In the genomic region with DNA sequence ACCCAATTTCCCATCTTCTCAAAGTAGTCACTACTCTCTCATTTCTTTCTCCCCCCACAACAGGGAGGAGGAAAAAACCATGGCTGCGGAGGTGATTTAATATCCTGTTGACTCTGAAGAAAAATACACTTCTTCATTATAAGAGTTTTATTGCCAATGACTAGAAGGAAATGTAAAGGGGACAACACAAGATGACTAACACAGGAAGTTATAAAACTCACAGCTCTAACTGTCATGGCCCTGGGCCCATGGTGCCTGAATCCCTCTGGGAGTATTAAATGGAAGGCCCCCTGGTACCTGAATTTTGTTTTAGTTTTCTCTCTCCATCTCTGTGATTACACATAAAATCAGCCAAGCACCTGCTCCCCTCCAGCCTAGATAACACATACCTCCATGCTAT, we compare ENCODE assay signal across 26 cellular contexts.
DNase-seq lines count a peak whose midpoint lies in the region; ATAC-seq, FAIRE-seq and TF ChIP-seq lines count a peak whose summit lies in the region.
"Had no signal": no experiment of that assay in that cellular context is flagged by ENCODE, and none has a peak within 500 bp of the region (broad histone marks: within the 10 kb centered on the region; RNA-seq: fewer than 3 reads in every experiment).

No MANE protein-coding gene starts in this region.

- DNase-seq in Daoy (ENCODE audit: low read depth) (peak; percentile 64), LoVo (ENCODE audit: low spot score) (peak; percentile 46), K562 (ENCODE audit: extremely low read depth in 1 of 4, low spot score in 3 of 4) (no peak), nephron progenitor cell (no peak), substantia nigra (lab: John Stamatoyannopoulos, UW) (no peak), trophoblast cell (no peak)
- DNase-seq: activated CD4-positive, alpha-beta T cell treated with anti-CD3 and anti-CD28 coated beads, Interleukin-2, amount 10 ng/mL, durations not matched to agents 24 days and 14 days; activated effector memory CD4-positive, alpha-beta T cell treated with Interleukin-2 at 50 U/mL for 16 hours; adrenal gland; CD4-positive, alpha-beta memory T cell; DMS79 treated with DMSO at 0.1 percent for 48 hours; foreskin melanocyte; kidney glomerular epithelial cell; NCI-H1092 treated with DMSO at 0.1 percent for 48 hours; NCI-H526; SHP77 treated with DMSO at 0.1 percent for 48 hours; testis had no signal

- no peaks in the 10 kb centered on the region for H3K9me1 ChIP-seq in K562 (ENCODE audit: control insufficient read depth, insufficient read depth, low read length)

- H2AK5ac ChIP-seq in trophoblast cell (ENCODE audit: low read length), result no peak overlapping the region

- POLR2A ChIA-PET in K562 (lab: Yijun Ruan, JAX), result no interaction called here

- no peak overlapping the region for H4K8ac ChIP-seq in trophoblast cell (ENCODE audit: low read depth, low read length)

- CTCF ChIA-PET in K562 (lab: Yijun Ruan, JAX; ENCODE audit: low intra/inter-chr PET ratio), result no interaction called here

- TF ChIP-seq EP300 in K562 (IDR thresholded peaks at IDR 0.05; ENCODE audit: low read length), result no peak

- no peak overlapping the region for H3K27ac ChIP-seq in K562 (ENCODE audit: extremely low read depth, low read depth, low read length)
- no peak overlapping the region for H3K27ac ChIP-seq in substantia nigra (ENCODE audit: low read depth, low read length, poor library complexity, severe bottlenecking)
- H3K27ac ChIP-seq in trophoblast cell (ENCODE audit: low read depth, low read length), result no peak overlapping the region
- H3K27ac ChIP-seq: adrenal gland, HL-60, neutrophil, testis had no signal

- no peaks in the 10 kb centered on the region for H4K20me1 ChIP-seq in K562 (replicated peaks; ENCODE audit: control insufficient read depth, insufficient read depth, low read length)

- H3K23ac ChIP-seq in trophoblast cell (ENCODE audit: low read length), result no peak overlapping the region

- in situ Hi-C loops in K562 (cut with MboI), result no loop called here

- H2AFZ ChIP-seq in K562 (ENCODE audit: low read depth, low read length) (no peak overlapping the region), trophoblast cell (ENCODE audit: insufficient read depth, low read length, poor library complexity) (no peak overlapping the region)

- H3K14ac ChIP-seq in trophoblast cell (ENCODE audit: low read length), result no peak overlapping the region

- H3K27ac Mint-ChIP-seq in nephron progenitor cell, result peak overlapping the region; percentile 55
- H3K27ac Mint-ChIP-seq: activated CD4-positive, alpha-beta T cell treated with anti-CD3 and anti-CD28 coated beads, Interleukin-2, amount 10 ng/mL, durations not matched to agents 24 days and 14 days; CD4-positive, alpha-beta memory T cell; dendritic cell treated with granulocyte-macrophage colony-stimulating factor and Interleukin-4, amounts not matched to agents 40 ng/mL and 50 ng/mL, for 4 days; IgD-negative memory B cell; T-helper 1 cell treated with Interleukin-12 subunit alpha and Interleukin-12 subunit beta and Interleukin-4 antibody, amounts not matched to agents 30 μg/mL and 1 μg/mL, for 36 hours had no signal

- 8% methylated on average over 1 of the region's 1 CpG for WGBS in K562 (ENCODE audit: insufficient coverage, low coverage, missing lambda C conversion rate)
- WGBS in trophoblast cell (ENCODE audit: extremely low coverage, insufficient coverage, insufficient read length), result no CpG with 5 or more reads among the region's 1 CpG

- no peaks in the 10 kb centered on the region for H3K27me3 Mint-ChIP-seq in nephron progenitor cell (ENCODE audit: low read depth, poor library complexity)
- H3K27me3 Mint-ChIP-seq: activated CD4-positive, alpha-beta T cell treated with anti-CD3 and anti-CD28 coated beads, Interleukin-2, amount 10 ng/mL, durations not matched to agents 24 days and 14 days; CD4-positive, alpha-beta memory T cell; dendritic cell treated with granulocyte-macrophage colony-stimulating factor and Interleukin-4, amounts not matched to agents 40 ng/mL and 50 ng/mL, for 4 days; IgD-negative memory B cell had no signal

- intact Hi-C loops in K562 (cut with micrococcal nuclease), result no loop called here

- no peak for TF ChIP-seq CTCF in K562 (IDR thresholded peaks at IDR 0.05 in 2 of 3, conservative IDR thresholded peaks at IDR 0.05 in 1 of 3; ENCODE audit: insufficient read depth in 2 of 3, low read depth in 1 of 3, low read length in 3 of 3)
- TF ChIP-seq CTCF in nephron progenitor cell (IDR thresholded peaks at IDR 0.05), result no peak

- no TSS peak for BruUV-seq in K562 (replicated peaks; lab: Mats Ljungman, UMichigan)

- no peaks in the 10 kb centered on the region for H3K79me1 ChIP-seq in trophoblast cell (ENCODE audit: low read length)

- H2BK12ac ChIP-seq in trophoblast cell (ENCODE audit: low read length), result no peak overlapping the region

- H3K36me3 ChIP-seq in K562 (ENCODE audit: control insufficient read depth, insufficient read depth, low read length) (no peaks in the 10 kb centered on the region), trophoblast cell (ENCODE audit: control insufficient read depth in 1 of 2, insufficient read depth in 2 of 2, low read length in 2 of 2) (no peaks in the 10 kb centered on the region)
- H3K36me3 ChIP-seq: adrenal gland, neutrophil had no signal

- no peak overlapping the region for H2BK5ac ChIP-seq in trophoblast cell (ENCODE audit: low read depth, low read length, poor library complexity)

- H2BK120ac ChIP-seq in trophoblast cell (ENCODE audit: insufficient read depth, low read length, poor library complexity), result no peak overlapping the region

- no peak for TF ChIP-seq POLR2A in K562 (conservative IDR thresholded peaks at IDR 0.05)

- no peak overlapping the region for H3K4ac ChIP-seq in trophoblast cell (ENCODE audit: low read depth, low read length)

- H3K9me3 Mint-ChIP-seq in nephron progenitor cell, result no peaks in the 10 kb centered on the region

- H3K4me1 Mint-ChIP-seq in nephron progenitor cell, result peaks cover 52% of the 10 kb centered on the region
- H3K4me1 Mint-ChIP-seq: activated CD4-positive, alpha-beta T cell treated with anti-CD3 and anti-CD28 coated beads, Interleukin-2, amount 10 ng/mL, durations not matched to agents 24 days and 14 days; CD4-positive, alpha-beta memory T cell; IgD-negative memory B cell had no signal

- H3K4me2 ChIP-seq in K562 (ENCODE audit: insufficient read depth, low read length), result no peak overlapping the region
- H3K4me2 ChIP-seq in trophoblast cell (ENCODE audit: low read length), result no peak overlapping the region

- no peak overlapping the region for H3K18ac ChIP-seq in trophoblast cell (ENCODE audit: low read length)

- H3K9ac ChIP-seq in K562 (ENCODE audit: insufficient read depth in 1 of 2, low read depth in 2 of 2, low read length in 2 of 2) (no peak overlapping the region), trophoblast cell (ENCODE audit: low read length) (no peak overlapping the region)

- H3K36me3 Mint-ChIP-seq in nephron progenitor cell (ENCODE audit: low read depth), result no peaks in the 10 kb centered on the region
- H3K36me3 Mint-ChIP-seq: CD4-positive, alpha-beta memory T cell had no signal

- H3K79me2 ChIP-seq in K562 (ENCODE audit: control insufficient read depth, insufficient read depth, low read length) (no peaks in the 10 kb centered on the region), trophoblast cell (ENCODE audit: control insufficient read depth, insufficient read depth, low read length, poor library complexity) (no peaks in the 10 kb centered on the region)

- H3K9me3 ChIP-seq in K562 (replicated peaks; ENCODE audit: control insufficient read depth, insufficient read depth, low read depth, low read length) (no peaks in the 10 kb centered on the region), trophoblast cell (ENCODE audit: insufficient read depth, low read depth, low read length) (no peaks in the 10 kb centered on the region)
- H3K9me3 ChIP-seq: adrenal gland, neutrophil, testis had no signal

- H3K4me3 Mint-ChIP-seq in nephron progenitor cell, result no peak overlapping the region
- H3K4me3 Mint-ChIP-seq: activated CD4-positive, alpha-beta T cell treated with anti-CD3 and anti-CD28 coated beads, Interleukin-2, amount 10 ng/mL, durations not matched to agents 24 days and 14 days; CD4-positive, alpha-beta memory T cell; dendritic cell treated with granulocyte-macrophage colony-stimulating factor and Interleukin-4, amounts not matched to agents 40 ng/mL and 50 ng/mL, for 4 days; IgD-negative memory B cell; T-helper 1 cell treated with Interleukin-12 subunit alpha and Interleukin-12 subunit beta and Interleukin-4 antibody, amounts not matched to agents 30 μg/mL and 1 μg/mL, for 36 hours had no signal

- ATAC-seq in K562 (no peak), GM19324 (IDR thresholded peaks at IDR 0.05; ENCODE audit: low FRiP score, unreplicated experiment) (no peak), HG03045 (IDR thresholded peaks at IDR 0.05; ENCODE audit: unreplicated experiment) (no peak)

- H3K27me3 ChIP-seq in K562 (ENCODE audit: control insufficient read depth in 2 of 2, insufficient read depth in 2 of 2, low read length in 2 of 2), result no peaks in the 10 kb centered on the region
- no peaks in the 10 kb centered on the region for H3K27me3 ChIP-seq in trophoblast cell (ENCODE audit: insufficient read depth, low read length)
- H3K27me3 ChIP-seq: adrenal gland, neutrophil, testis had no signal

- no peak overlapping the region for H4K12ac ChIP-seq in trophoblast cell (ENCODE audit: low read depth, low read length)

- no peak for FAIRE-seq in K562 (lab: Jason Lieb, UNC)
- FAIRE-seq: bronchial epithelial cell, H54 had no signal

- H3K4me1 ChIP-seq in K562 (replicated peaks in 1 of 2; ENCODE audit: control insufficient read depth in 2 of 2, insufficient read depth in 2 of 2, low read length in 2 of 2) (no peaks in the 10 kb centered on the region; a peak in 1 of 5 replicates), trophoblast cell (ENCODE audit: control insufficient read depth in 1 of 2, insufficient read depth in 2 of 2, low read length in 2 of 2) (peaks cover 0 to 2% of the 10 kb centered on the region in 2 experiments)
- H3K4me1 ChIP-seq: adrenal gland, testis had no signal

- H4K91ac ChIP-seq in trophoblast cell (ENCODE audit: low read depth, low read length), result no peak overlapping the region

- TF ChIP-seq RAD21 in K562 (CRISPR knock-in tag; conservative IDR thresholded peaks at IDR 0.05 in 1 of 2, IDR thresholded peaks at IDR 0.05 in 1 of 2), result no peak

- H3K4me3 ChIP-seq in K562 (no peak overlapping the region), trophoblast cell (ENCODE audit: low read depth, low read length) (no peak overlapping the region)
- H3K4me3 ChIP-seq: adrenal gland, testis had no signal

TF ChIP-seq in K562, 482 proteins besides CTCF, POLR2A, EP300 and RAD21:
- TF ChIP-seq ETV1 (tag; conservative IDR thresholded peaks at IDR 0.05; ENCODE audit: low read depth), result peak; percentile 51
- no peak for TF ChIP-seq RBM34 (IDR thresholded peaks at IDR 0.05; ENCODE audit: borderline replicate concordance, insufficient read depth, low read length)
- peak; percentile 63; the same call in 1 of the 2 replicates for TF ChIP-seq ZNF175 (CRISPR knock-in tag; IDR thresholded peaks at IDR 0.05; ENCODE audit: low read depth)

Comparison
In these comparisons a context has a peak if more than half of its experiments do, and no peak if none do; other contexts are left out.
1. DNase-seq: peak in Daoy (single experiment) and LoVo (single experiment); none in K562 (0 of 4), nephron progenitor cell (single experiment), substantia nigra (0 of 49) and trophoblast cell (0 of 2).